Comparison of ENCODE assay signal across 8 cellular contexts in genomic region chr20:4813839-4814695, GRCh38. TPM values are rescaled to one million over a fixed set of nuclear protein-coding genes. Genes with fewer than 3 reads are reported as not detected.
DNase-seq lines count a peak whose midpoint lies in the region; ATAC-seq and TF ChIP-seq lines count a peak whose summit lies in the region.

No MANE protein-coding gene starts in this region.

- no peaks in the 10 kb centered on the region for H3K27me3 Mint-ChIP-seq in T-helper 17 cell
- H3K27me3 Mint-ChIP-seq in endothelial cell (ENCODE audit: unreplicated experiment) = peaks cover 13% of the 10 kb centered on the region
- H3K27me3 Mint-ChIP-seq in nephron progenitor cell (ENCODE audit: low read depth, poor library complexity) = peaks cover 21% of the 10 kb centered on the region

- H3K9me3 ChIP-seq in T-helper 17 cell (ENCODE audit: control insufficient read depth, low read length, poor library complexity, severe bottlenecking) = no peaks in the 10 kb centered on the region

- H3K4me1 Mint-ChIP-seq in T-helper 17 cell (peaks cover 67% of the 10 kb centered on the region), endothelial cell (ENCODE audit: unreplicated experiment) (peaks cover 81% of the 10 kb centered on the region), nephron progenitor cell (peaks cover 35% of the 10 kb centered on the region)

- H3K27ac Mint-ChIP-seq in T-helper 17 cell (peak overlapping the region; percentile 100), endothelial cell (ENCODE audit: unreplicated experiment) (peak overlapping the region; percentile 100), nephron progenitor cell (no peak overlapping the region)

- ATAC-seq in HG03064 (IDR thresholded peaks at IDR 0.05; ENCODE audit: low read depth, unreplicated experiment) = peak; percentile 40
- ATAC-seq in T-helper 17 cell = peak; percentile 75

- no peaks in the 10 kb centered on the region for H3K9me3 Mint-ChIP-seq in endothelial cell (ENCODE audit: unreplicated experiment)
- no peaks in the 10 kb centered on the region for H3K9me3 Mint-ChIP-seq in nephron progenitor cell

- H3K4me3 Mint-ChIP-seq in T-helper 17 cell (peak overlapping the region; percentile 96), endothelial cell (ENCODE audit: unreplicated experiment) (peak overlapping the region; percentile 83), nephron progenitor cell (no peak overlapping the region)

- H3K36me3 Mint-ChIP-seq in T-helper 17 cell (ENCODE audit: low read depth) (peaks cover 2% of the 10 kb centered on the region), endothelial cell (ENCODE audit: low read depth, unreplicated experiment) (peaks cover 65% of the 10 kb centered on the region), nephron progenitor cell (ENCODE audit: low read depth) (no peaks in the 10 kb centered on the region)

- DNase-seq in activated CD4-positive, CD25-positive, alpha-beta regulatory T cell treated with anti-CD3 and anti-CD28 coated beads, Interleukin-2, amount 50 U/mL, for 16 hours (ENCODE audit: low read depth, low spot score) = peak; percentile 31
- DNase-seq in activated CD4-positive, CD25-positive, alpha-beta regulatory T cell (lab: John Stamatoyannopoulos, UW) = no peak
- DNase-seq in T-helper 17 cell = peak; percentile 41 to 65 (median 59)
- peak; percentile 37 for DNase-seq in endothelial cell (ENCODE audit: low spot score)
- DNase-seq in pulmonary artery endothelial cell (ENCODE audit: low read depth, low spot score) = peak; percentile 57
- DNase-seq in cerebellar cortex (ENCODE audit: low spot score) = no peak
- DNase-seq in nephron progenitor cell = no peak

- TF ChIP-seq CTCF in endothelial cell (IDR thresholded peaks at IDR 0.05; ENCODE audit: unreplicated experiment) (no peak), nephron progenitor cell (IDR thresholded peaks at IDR 0.05) (no peak)

RNA-seq across cellular contexts. Expression of gene RASSF2, which starts 9.3 kb away (rescaled TPM):
- 10 to 100 TPM; 30.6 to 34.4 TPM for total RNA-seq in T-helper 17 cell
- total RNA-seq in endothelial cell (ENCODE audit: unreplicated experiment) = 229 TPM
- total RNA-seq in pulmonary artery endothelial cell = 68.7 and 87.5 TPM in 2 replicates

Comparison
In these comparisons a context has a peak if more than half of its experiments do, and no peak if none do; other contexts are left out.
1. DNase-seq: peak in activated CD4-positive, CD25-positive, alpha-beta regulatory T cell treated with anti-CD3 and anti-CD28 coated beads, Interleukin-2, amount 50 U/mL, for 16 hours (single experiment), T-helper 17 cell (3 of 3), endothelial cell (single experiment) and pulmonary artery endothelial cell (single experiment); none in activated CD4-positive, CD25-positive, alpha-beta regulatory T cell (0 of 4), cerebellar cortex (single experiment) and nephron progenitor cell (single experiment).